ENCODE assay signal across 8 cellular contexts in the genomic region with DNA sequence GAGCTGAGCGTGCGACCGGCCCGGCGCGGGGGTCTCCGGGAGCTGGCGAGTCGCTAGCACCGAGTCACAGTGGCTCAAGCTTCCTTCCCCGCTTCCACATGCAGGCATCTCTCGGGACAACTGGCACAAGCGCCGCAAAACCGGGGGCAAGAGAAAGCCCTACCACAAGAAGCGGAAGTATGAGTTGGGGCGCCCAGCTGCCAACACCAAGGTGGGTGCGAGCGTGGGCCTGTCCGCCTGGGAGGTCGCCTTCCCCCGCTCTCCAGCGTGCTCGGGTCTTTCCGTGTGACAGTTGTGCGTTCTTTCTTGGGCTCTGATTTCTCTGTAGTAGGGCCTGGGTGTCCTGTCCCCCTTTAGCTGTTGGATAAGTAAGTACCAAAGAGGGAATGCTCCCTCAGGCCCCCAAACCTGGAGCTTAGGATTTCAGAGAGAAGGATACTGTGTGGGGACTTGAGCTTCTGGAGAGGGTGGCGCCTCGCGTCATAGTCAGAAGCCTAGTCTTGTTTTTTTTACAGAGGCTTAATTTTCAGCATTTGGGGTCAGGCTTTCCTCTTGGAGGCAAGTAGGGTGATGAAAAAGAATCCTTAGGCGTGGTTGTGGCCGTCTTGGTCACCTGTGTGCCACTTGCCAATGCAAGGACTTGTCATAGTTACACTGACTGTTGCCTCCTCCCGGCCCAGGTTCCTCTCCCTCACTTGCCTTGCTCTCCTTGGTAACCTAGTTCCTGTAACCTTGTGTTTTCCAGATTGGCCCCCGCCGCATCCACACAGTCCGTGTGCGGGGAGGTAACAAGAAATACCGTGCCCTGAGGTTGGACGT. TPM values are rescaled to one million over a fixed set of nuclear protein-coding genes. Genes with fewer than 3 reads are reported as not detected.
DNase-seq lines count a peak whose midpoint lies in the region; ATAC-seq, FAIRE-seq and TF ChIP-seq lines count a peak whose summit lies in the region.

No MANE protein-coding gene starts in this region.

- no peak for TF ChIP-seq POLR2A in GM12891 (IDR thresholded peaks at IDR 0.05; ENCODE audit: low read depth, low read length)
- no peak for TF ChIP-seq POLR2A in tibial nerve (IDR thresholded peaks at IDR 0.05)

- H3K9me3 ChIP-seq in T-helper 17 cell (ENCODE audit: control insufficient read depth, low read length, poor library complexity, severe bottlenecking) (no peaks in the 10 kb centered on the region), tibial nerve (no peaks in the 10 kb centered on the region)

- peak overlapping the region; percentile 99 for H3K27ac Mint-ChIP-seq in T-helper 17 cell
- H3K27ac Mint-ChIP-seq in mesothelial cell of epicardium, result peak overlapping the region; percentile 99

- H3K27me3 ChIP-seq in tibial nerve, result no peaks in the 10 kb centered on the region

- no peak for TF ChIP-seq CTCF in coronary artery (IDR thresholded peaks at IDR 0.05)
- TF ChIP-seq CTCF in mesothelial cell of epicardium (IDR thresholded peaks at IDR 0.05; ENCODE audit: unreplicated experiment), result no peak
- TF ChIP-seq CTCF in tibial nerve (IDR thresholded peaks at IDR 0.05), result no peak

- no peak for FAIRE-seq in GM12891 (lab: Jason Lieb, UNC)

- H3K36me3 Mint-ChIP-seq in T-helper 17 cell (ENCODE audit: low read depth), result peaks cover 6% of the 10 kb centered on the region
- peaks cover 27% of the 10 kb centered on the region for H3K36me3 Mint-ChIP-seq in mesothelial cell of epicardium

- H3K4me3 ChIP-seq in coronary artery, result peak overlapping the region; percentile 93
- peak overlapping the region; percentile 60 to 90 (median 84) for H3K4me3 ChIP-seq in tibial nerve

- H3K27ac ChIP-seq in coronary artery, result peak overlapping the region; percentile 95 to 99
- peak overlapping the region; percentile 90 to 98 (median 92) for H3K27ac ChIP-seq in tibial nerve

- peaks cover 23% of the 10 kb centered on the region for H3K4me1 Mint-ChIP-seq in T-helper 17 cell
- peaks cover 24% of the 10 kb centered on the region for H3K4me1 Mint-ChIP-seq in mesothelial cell of epicardium

- DNase-seq in GM12891 (ENCODE audit: insufficient read length, low spot score) (no peak), T-helper 17 cell (peak in 1 of 3 donors; percentile 18), coronary artery (ENCODE audit: low spot score) (no peak), mesothelial cell of epicardium (ENCODE audit: low spot score in 2 of 2, unreplicated experiment in 2 of 2) (no peak), tibial nerve (ENCODE audit: low spot score in 2 of 2) (no peak), MV-4-11 (lab: John Stamatoyannopoulos, UW) (no peak), NCI-H69 (lab: John Stamatoyannopoulos, UW) (no peak)

- no peak for TF ChIP-seq EP300 in tibial nerve (IDR thresholded peaks at IDR 0.05)

- H3K4me1 ChIP-seq in tibial nerve, result peaks cover 0 to 36% (median 20%) of the 10 kb centered on the region in 4 donors

- H3K9me3 Mint-ChIP-seq in mesothelial cell of epicardium, result no peaks in the 10 kb centered on the region

- peaks cover 0 to 47% (median 12%) of the 10 kb centered on the region in 3 donors for H3K36me3 ChIP-seq in tibial nerve

- peak; percentile 21 for ATAC-seq in HG02852 (IDR thresholded peaks at IDR 0.05; ENCODE audit: unreplicated experiment)
- ATAC-seq in T-helper 17 cell, result peak; percentile 24

- H3K4me3 Mint-ChIP-seq in T-helper 17 cell, result peak overlapping the region; percentile 99
- H3K4me3 Mint-ChIP-seq in mesothelial cell of epicardium, result peak overlapping the region; percentile 87

- H3K27me3 Mint-ChIP-seq in T-helper 17 cell (no peaks in the 10 kb centered on the region), mesothelial cell of epicardium (ENCODE audit: low read depth) (no peaks in the 10 kb centered on the region)

- 7 to 16% methylated on average over 24 to 38 of the region's 38 CpGs for WGBS in tibial nerve, 2 donors

TF ChIP-seq in GM12891, 5 proteins besides CTCF, POLR2A, EP300 and RAD21:
- TF ChIP-seq SPI1 (IDR thresholded peaks at IDR 0.05; ENCODE audit: low read depth, low read length) (0 out of 2 replicates have a peak, but pooled peaks have one; percentile 6), PAX5 (IDR thresholded peaks at IDR 0.05; ENCODE audit: insufficient read depth, low read length, severe bottlenecking) (no peak), POLR2AphosphoS5 (IDR thresholded peaks at IDR 0.05; ENCODE audit: low read depth, low read length) (no peak)

RNA-seq across cellular contexts. Expression of a gene that starts 0.8 kb away (rescaled TPM):
- 4,239 TPM for polyA plus RNA-seq in GM12891 (2012; ENCODE audit: low read depth, missing spikeins)
- total RNA-seq in T-helper 17 cell (1,000 to 10,000 TPM; 2,841 to 3,014 TPM), mesothelial cell of epicardium (2,191 to 2,296 TPM (median 2,278 TPM) in 3 replicates), tibial nerve (1,000 to 10,000 TPM; 2,048 to 2,345 (median 2,235) TPM)

RNA-seq across cellular contexts. Expression of a gene that starts 11.8 kb away (rescaled TPM):
- polyA plus RNA-seq in GM12891 (2012; ENCODE audit: low read depth, missing spikeins), result 1.7 TPM
- total RNA-seq in T-helper 17 cell (1 to 10 TPM; 1.1 to 1.4 TPM), mesothelial cell of epicardium (1.4 to 1.7 TPM (median 1.4 TPM) in 3 replicates), tibial nerve (under 1 TPM in 2 of 4 donors, not detected in 2; 0.21 to 0.98 TPM)

RNA-seq across cellular contexts. Expression of a gene that starts 24.0 kb away (rescaled TPM):
- polyA plus RNA-seq in GM12891 (2012; ENCODE audit: low read depth, missing spikeins), result 16.7 TPM
- 100 to 1,000 TPM; 389 to 523 TPM for total RNA-seq in T-helper 17 cell
- total RNA-seq in mesothelial cell of epicardium, result 24.7 to 27.5 TPM (median 27.4 TPM) in 3 replicates
- total RNA-seq in tibial nerve, result 10 to 100 TPM; 10.6 to 29.3 (median 26.3) TPM

RNA-seq across cellular contexts. Expression of a gene that starts 31.0 kb away (rescaled TPM):
- 0.17 TPM for polyA plus RNA-seq in GM12891 (2012; ENCODE audit: low read depth, missing spikeins)
- total RNA-seq in T-helper 17 cell, result 1 to 10 TPM; 5.5 to 6.2 TPM
- 0.31 to 0.72 TPM (median 0.47 TPM) in 3 replicates for total RNA-seq in mesothelial cell of epicardium
- total RNA-seq in tibial nerve, result 1 to 10 TPM in 2 of 4 donors, not detected in 2; 2.5 to 3.3 TPM

RNA-seq across cellular contexts. Expression of a gene that starts 32.2 kb away (rescaled TPM):
- 1.6 TPM for polyA plus RNA-seq in GM12891 (2012; ENCODE audit: low read depth, missing spikeins)
- total RNA-seq in T-helper 17 cell (10 to 100 TPM; 43.1 to 56.6 TPM), mesothelial cell of epicardium (33.6 to 43.7 TPM (median 38.3 TPM) in 3 replicates), tibial nerve (10 to 100 TPM; 14.9 to 50.0 (median 25.5) TPM)

Comparison
In these comparisons a context has a peak if more than half of its experiments do, and no peak if none do; other contexts are left out.
1. RNA of a gene that starts 24.0 kb away (total RNA-seq): 389 to 523 TPM in T-helper 17 cell; 10.6 to 29.3 TPM in tibial nerve and 24.7 to 27.5 TPM in mesothelial cell of epicardium; every median in the first group is over 10 times any median in the second.